11 cellular contexts compared by ENCODE assay signal in genomic region chr20:10619427-10619826, GRCh38. TPM values are rescaled to one million over a fixed set of nuclear protein-coding genes. Genes with fewer than 3 reads are reported as not detected.
A peak's percentile ranks its signal among the peaks of the same experiment; 100 is the strongest.
DNase-seq lines count a peak whose midpoint lies in the region; ATAC-seq, FAIRE-seq and TF ChIP-seq lines count a peak whose summit lies in the region.
"Had no signal": no experiment of that assay in that cellular context is flagged by ENCODE, and none has a peak within 500 bp of the region (broad histone marks: within the 10 kb centered on the region; RNA-seq: fewer than 3 reads in every experiment).

No MANE protein-coding gene starts in this region.

- peak; percentile 54 for DNase-seq in SK-MEL-5 (ENCODE audit: low read depth, low spot score)
- DNase-seq in fibroblast of villous mesenchyme (ENCODE audit: low read depth): peak; percentile 96
- no peak for DNase-seq in activated CD8-positive, alpha-beta T cell treated with anti-CD3 and anti-CD28 coated beads, Interleukin-2, amount 10 ng/mL, durations not matched to agents 7 days and 5 days
- no peak for DNase-seq in GM19239 (ENCODE audit: insufficient read length, low spot score)
- DNase-seq in COR-L47 (lab: John Stamatoyannopoulos, UW): no peak
- DNase-seq: NK-92 treated with Interleukin-12 subunit alpha and Interleukin-12 subunit beta, amount 100 ng/mL, for 24 hours had no signal

- H3K4me1 ChIP-seq in HEK293 (ENCODE audit: control insufficient read depth, insufficient read depth, low read length): peaks cover 10% of the 10 kb centered on the region

- no peak overlapping the region for H3K4me3 ChIP-seq in HEK293 (ENCODE audit: low read depth, low read length)
- no peak overlapping the region for H3K4me3 ChIP-seq in fibroblast of villous mesenchyme (ENCODE audit: low read depth, low read length)
- no peak overlapping the region for H3K4me3 ChIP-seq in skin epidermis

- no peak for FAIRE-seq in GM19239 (lab: Jason Lieb, UNC)

- no peak overlapping the region for H3K4me3 Mint-ChIP-seq in activated CD8-positive, alpha-beta T cell treated with anti-CD3 and anti-CD28 coated beads, Interleukin-2, amount 10 ng/mL, durations not matched to agents 7 days and 5 days
- H3K4me3 Mint-ChIP-seq: stimulated activated effector memory CD8-positive, alpha-beta T cell treated with anti-CD3 and anti-CD28 coated beads, Interleukin-12 subunit alpha, Interleukin-12 subunit beta, amount 100 ng/mL, for 72 hours had no signal

- no peaks in the 10 kb centered on the region for H3K9me3 ChIP-seq in HEK293 (ENCODE audit: control insufficient read depth, insufficient read depth, low read depth, low read length)

- no peak for ATAC-seq in activated CD8-positive, alpha-beta T cell treated with anti-CD3 and anti-CD28 coated beads, Interleukin-2, amount 10 ng/mL, durations not matched to agents 7 days and 5 days
- no peak for ATAC-seq in HG02938 (IDR thresholded peaks at IDR 0.05; ENCODE audit: unreplicated experiment)
- ATAC-seq: stimulated activated effector memory CD8-positive, alpha-beta T cell treated with anti-CD3 and anti-CD28 coated beads, Interleukin-12 subunit alpha, Interleukin-12 subunit beta, amount 100 ng/mL, for 72 hours had no signal

- no peaks in the 10 kb centered on the region for H3K36me3 ChIP-seq in HEK293 (ENCODE audit: control insufficient read depth in 2 of 2, insufficient read depth in 1 of 2, low read length in 2 of 2)

- CTCF ChIA-PET in HEK293 (lab: Yijun Ruan, JAX): interaction anchor here (0.6 to 0.8 kb wide), 2 partner anchors 20 to 131 kb away, joined by 3 read pairs; no protein-coding TSS in a partner anchor
- CTCF ChIA-PET in activated CD8-positive, alpha-beta T cell treated with anti-CD3 and anti-CD28 coated beads, Interleukin-2, amount 10 ng/mL, durations not matched to agents 7 days and 5 days (lab: Charles Lee): no interaction called here

- H3K9me3 Mint-ChIP-seq in activated CD8-positive, alpha-beta T cell treated with anti-CD3 and anti-CD28 coated beads, Interleukin-2, amount 10 ng/mL, durations not matched to agents 7 days and 5 days (ENCODE audit: insufficient read depth): no peaks in the 10 kb centered on the region
- H3K9me3 Mint-ChIP-seq: stimulated activated effector memory CD8-positive, alpha-beta T cell treated with anti-CD3 and anti-CD28 coated beads, Interleukin-12 subunit alpha, Interleukin-12 subunit beta, amount 100 ng/mL, for 72 hours had no signal

- H3K4me1 Mint-ChIP-seq in activated CD8-positive, alpha-beta T cell treated with anti-CD3 and anti-CD28 coated beads, Interleukin-2, amount 10 ng/mL, durations not matched to agents 7 days and 5 days (ENCODE audit: low read depth): peaks cover 2% of the 10 kb centered on the region
- H3K4me1 Mint-ChIP-seq: stimulated activated effector memory CD8-positive, alpha-beta T cell treated with anti-CD3 and anti-CD28 coated beads, Interleukin-12 subunit alpha, Interleukin-12 subunit beta, amount 100 ng/mL, for 72 hours had no signal

- H3K27ac Mint-ChIP-seq in activated CD8-positive, alpha-beta T cell treated with anti-CD3 and anti-CD28 coated beads, Interleukin-2, amount 10 ng/mL, durations not matched to agents 7 days and 5 days: no peak overlapping the region
- H3K27ac Mint-ChIP-seq: progenitor cell of endocrine pancreas; stimulated activated effector memory CD8-positive, alpha-beta T cell treated with anti-CD3 and anti-CD28 coated beads, Interleukin-12 subunit alpha, Interleukin-12 subunit beta, amount 100 ng/mL, for 72 hours had no signal

- no peaks in the 10 kb centered on the region for H3K27me3 Mint-ChIP-seq in activated CD8-positive, alpha-beta T cell treated with anti-CD3 and anti-CD28 coated beads, Interleukin-2, amount 10 ng/mL, durations not matched to agents 7 days and 5 days (ENCODE audit: low read depth)
- H3K27me3 Mint-ChIP-seq: progenitor cell of endocrine pancreas had no signal

- H3K27ac ChIP-seq in HEK293 (ENCODE audit: extremely low read depth, low read depth, low read length) (no peak overlapping the region), skin epidermis (peak overlapping the region in 20 of 21 experiments; percentile 50 to 97 (median 78))

- H3K36me3 Mint-ChIP-seq in activated CD8-positive, alpha-beta T cell treated with anti-CD3 and anti-CD28 coated beads, Interleukin-2, amount 10 ng/mL, durations not matched to agents 7 days and 5 days (ENCODE audit: low read depth): peaks cover 5% of the 10 kb centered on the region
- H3K36me3 Mint-ChIP-seq: stimulated activated effector memory CD8-positive, alpha-beta T cell treated with anti-CD3 and anti-CD28 coated beads, Interleukin-12 subunit alpha, Interleukin-12 subunit beta, amount 100 ng/mL, for 72 hours had no signal

- POLR2A ChIA-PET in HEK293 (lab: Yijun Ruan, JAX): no interaction called here
- POLR2A ChIA-PET in activated CD8-positive, alpha-beta T cell treated with anti-CD3 and anti-CD28 coated beads, Interleukin-2, amount 10 ng/mL, durations not matched to agents 7 days and 5 days (lab: Charles Lee): no interaction called here

- in situ Hi-C loops in SK-MEL-5 (cut with HindIII; ENCODE audit: low pct_unique_long_range_greater_than_20kb, low sequenced_read_pairs): no loop called here

- no peak for TF ChIP-seq CTCF in HEK293 (tag by site-specific recombination; IDR thresholded peaks at IDR 0.05)
- TF ChIP-seq CTCF in fibroblast of villous mesenchyme (IDR thresholded peaks at IDR 0.05; ENCODE audit: insufficient read depth, low read depth, low read length): no peak

TF ChIP-seq in HEK293, 187 proteins besides CTCF, POLR2A, EP300 and RAD21:
- TF ChIP-seq PRDM6 (tag by site-specific recombination; IDR thresholded peaks at IDR 0.05) (peak; percentile 86), ZIC2 (tag by site-specific recombination; IDR thresholded peaks at IDR 0.05) (no peak), FEZF1 (tag by site-specific recombination; IDR thresholded peaks at IDR 0.05) (peak; percentile 49; the same call in 1 of the 2 replicates), SP7 (tag by site-specific recombination; IDR thresholded peaks at IDR 0.05) (0 out of 2 replicates have a peak, but pooled peaks have one; percentile 21), ZNF366 (tag by site-specific recombination; conservative IDR thresholded peaks at IDR 0.05) (no peak), IKZF3 (tag by site-specific recombination; IDR thresholded peaks at IDR 0.05) (0 out of 2 replicates have a peak, but pooled peaks have one; percentile 18), ZEB2 (tag by site-specific recombination; IDR thresholded peaks at IDR 0.05) (peak; percentile 64), ZNF629 (tag by site-specific recombination; IDR thresholded peaks at IDR 0.05) (0 out of 2 replicates have a peak, but pooled peaks have one; percentile 29)

RNA-seq across cellular contexts. Expression of gene JAG1, which starts 54.4 kb away (rescaled TPM):
- total RNA-seq in SK-MEL-5 (2014; rRNA removed; shearing (Covaris generic)): 89.6 and 94.1 TPM in 2 replicates
- polyA plus RNA-seq in SK-MEL-5 (2015; cell fraction: cytosol; rRNA removed): 67.9 and 86.6 TPM in 2 replicates
- polyA plus RNA-seq in SK-MEL-5 (2015; cell fraction: nucleus; rRNA removed): 157 and 196 TPM in 2 replicates
- 12.1 and 16.1 TPM in 2 replicates for total RNA-seq in fibroblast of villous mesenchyme
- under 1 TPM; 0.16 to 0.34 TPM for total RNA-seq in activated CD8-positive, alpha-beta T cell treated with anti-CD3 and anti-CD28 coated beads, Interleukin-2, amount 10 ng/mL, durations not matched to agents 7 days and 5 days

Comparison
In these comparisons a context has a peak if more than half of its experiments do, and no peak if none do; other contexts are left out.
1. DNase-seq: peak in SK-MEL-5 (single experiment) and fibroblast of villous mesenchyme (single experiment); none in activated CD8-positive, alpha-beta T cell treated with anti-CD3 and anti-CD28 coated beads, Interleukin-2, amount 10 ng/mL, durations not matched to agents 7 days and 5 days (single experiment), GM19239 (single experiment) and COR-L47 (single experiment).